ENCODE assay signal across 21 cellular contexts in genomic region chr15:66897971-66898370, GRCh38.
"Had no signal": no experiment of that assay in that cellular context is flagged by ENCODE, and none has a peak within 500 bp of the region (broad histone marks: within the 10 kb centered on the region; RNA-seq: fewer than 3 reads in every experiment).

No MANE protein-coding gene starts in this region.

- ATAC-seq: effector memory CD8-positive, alpha-beta T cell; psoas muscle; sciatic nerve; stimulated activated naive B cell treated with anti-CD40 and anti-IgM and Interleukin-4, amounts not matched to agents 10 μg/mL and 1 μg/mL and 100 μg/mL, for 72 hours had no signal

- H3K9me3 Mint-ChIP-seq: dendritic cell treated with granulocyte-macrophage colony-stimulating factor and Interleukin-4, amounts not matched to agents 40 ng/mL and 50 ng/mL, for 4 days; effector memory CD8-positive, alpha-beta T cell; naive B cell had no signal

- DNase-seq: effector memory CD8-positive, alpha-beta T cell; esophagus squamous epithelium; foreskin fibroblast; mammary epithelial cell; midbrain; naive B cell; occipital lobe; psoas muscle; stimulated activated CD4-positive, alpha-beta T cell treated with anti-CD3 and anti-CD28 coated beads, Interleukin-2, amount 100 ng/mL, for 24 hours; stimulated activated CD4-positive, alpha-beta T cell treated with anti-CD3 and anti-CD28 coated beads, Interleukin-4, amount 100 ng/mL, for 4 hours; stimulated activated naive B cell treated with anti-CD40 and anti-IgM and Interleukin-4, amounts not matched to agents 10 μg/mL and 1 μg/mL and 100 μg/mL, for 72 hours; substantia nigra; transverse colon had no signal

- H3K4me3 Mint-ChIP-seq: dendritic cell treated with granulocyte-macrophage colony-stimulating factor and Interleukin-4, amounts not matched to agents 40 ng/mL and 50 ng/mL, for 4 days; effector memory CD8-positive, alpha-beta T cell; naive B cell; nephron; stimulated activated naive B cell treated with anti-CD40 and anti-IgM and Interleukin-4, amounts not matched to agents 10 μg/mL and 1 μg/mL and 100 μg/mL, for 72 hours had no signal

- H3K27me3 ChIP-seq: esophagus squamous epithelium, hepatocyte, stomach, transverse colon had no signal

- H3K27ac Mint-ChIP-seq: effector memory CD8-positive, alpha-beta T cell; nephron; stimulated activated naive B cell treated with anti-CD40 and anti-IgM and Interleukin-4, amounts not matched to agents 10 μg/mL and 1 μg/mL and 100 μg/mL, for 72 hours had no signal

- H3K36me3 Mint-ChIP-seq: naive B cell; stimulated activated naive B cell treated with anti-CD40 and anti-IgM and Interleukin-4, amounts not matched to agents 10 μg/mL and 1 μg/mL and 100 μg/mL, for 72 hours had no signal

- H3K9me3 ChIP-seq: esophagus squamous epithelium, psoas muscle, stomach, thoracic aorta, transverse colon had no signal

- H3K9ac ChIP-seq: parathyroid adenoma had no signal

- H3K4me1 ChIP-seq: esophagus squamous epithelium, parathyroid adenoma, psoas muscle, transverse colon had no signal

- H3K36me3 ChIP-seq: esophagus squamous epithelium, stomach, thoracic aorta, transverse colon had no signal

- H3K4me3 ChIP-seq: esophagus squamous epithelium, hepatocyte, psoas muscle, skin epidermis, stomach, thoracic aorta, transverse colon had no signal

- H3K27ac ChIP-seq: esophagus squamous epithelium, hepatocyte, parathyroid adenoma, psoas muscle, skin epidermis, stomach, thoracic aorta, transverse colon had no signal
